Comparison of ENCODE assay signal across 13 cellular contexts in the genomic region with DNA sequence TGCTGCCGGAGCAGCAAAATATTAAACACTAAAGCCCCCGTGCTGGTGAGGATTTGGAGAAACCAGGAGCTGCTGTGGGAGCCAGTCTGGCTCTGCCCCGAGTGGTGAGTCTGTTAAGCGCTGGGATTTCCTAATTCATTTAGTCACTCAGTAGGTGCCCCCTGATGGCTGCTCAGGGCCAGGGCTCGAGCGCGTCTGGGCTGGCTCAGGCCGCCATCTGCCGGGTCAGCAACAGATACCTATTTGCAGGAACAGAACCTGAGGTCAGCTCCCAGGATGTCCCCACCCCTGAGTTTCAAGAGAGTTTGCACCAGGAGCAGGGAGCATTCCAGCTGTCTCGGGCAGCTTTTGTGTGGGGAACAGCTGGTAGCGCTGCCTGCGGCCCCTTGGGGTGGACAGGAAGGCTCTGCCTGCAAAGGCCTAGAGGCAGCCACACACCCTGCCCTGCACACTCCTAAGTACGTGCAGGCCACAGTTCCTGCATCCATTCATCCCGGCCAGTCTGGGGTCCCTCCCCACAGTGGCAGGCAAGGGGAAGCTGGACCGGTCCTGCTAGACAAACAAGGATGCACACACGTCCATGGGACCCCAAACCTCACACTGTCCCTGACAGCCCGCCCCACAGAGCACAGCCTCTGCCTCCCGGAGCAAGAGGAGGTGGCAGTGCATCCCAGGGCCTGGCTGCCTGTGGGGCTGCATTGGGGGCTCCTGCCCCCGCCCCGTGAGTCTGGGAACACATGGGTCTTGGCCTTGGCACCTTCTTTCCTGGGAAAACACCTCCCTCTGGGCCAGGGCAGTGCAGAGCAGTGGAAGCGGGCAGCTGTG.
DNase-seq lines count a peak whose midpoint lies in the region; ATAC-seq, FAIRE-seq and TF ChIP-seq lines count a peak whose summit lies in the region.
"Had no signal": no experiment of that assay in that cellular context is flagged by ENCODE, and none has a peak within 500 bp of the region (broad histone marks: within the 10 kb centered on the region; RNA-seq: fewer than 3 reads in every experiment).

No MANE protein-coding gene starts in this region.

- peak overlapping the region; percentile 73 for H4K8ac ChIP-seq in H1 (ENCODE audit: extremely low read depth, insufficient read depth, low read length)

- H3K27ac ChIP-seq in H1 (ENCODE audit: low read depth, low read length), result no peak overlapping the region
- H3K27ac ChIP-seq: gastrocnemius medialis, SJSA1 had no signal

- H3K9me3 ChIP-seq in Caco-2 (no peaks in the 10 kb centered on the region), H1 (ENCODE audit: insufficient read depth in 2 of 2, low read depth in 1 of 2, low read length in 1 of 2) (no peaks in the 10 kb centered on the region)
- H3K9me3 ChIP-seq: gastrocnemius medialis had no signal

- no peaks in the 10 kb centered on the region for H3K79me1 ChIP-seq in H1 (ENCODE audit: low read depth, low read length)

- H2BK120ac ChIP-seq in H1 (replicated peaks; ENCODE audit: low read depth, low read length), result no peak overlapping the region

- H3K79me2 ChIP-seq in H1 (ENCODE audit: control insufficient read depth in 1 of 2, insufficient read depth in 2 of 2, low read length in 2 of 2), result no peaks in the 10 kb centered on the region

- H3K18ac ChIP-seq in H1 (ENCODE audit: extremely low read depth, low read length), result no peak overlapping the region; the same call in 1 of the 2 replicates

- POLR2A ChIA-PET in Caco-2 (lab: Charles Lee), result no interaction called here
- POLR2A ChIA-PET in H1 (lab: Charles Lee; ENCODE audit: partially characterized antibody), result interaction anchor here (1.5 kb wide), 1 partner anchor 16 kb away, joined by 3 read pairs; no protein-coding TSS in a partner anchor

- H3K23ac ChIP-seq in H1 (ENCODE audit: insufficient read length), result no peak overlapping the region

- no peaks in the 10 kb centered on the region for H4K20me1 ChIP-seq in H1 (replicated peaks in 1 of 2; ENCODE audit: control insufficient read depth in 1 of 2, insufficient read depth in 2 of 2, low read length in 2 of 2)

- H4K5ac ChIP-seq in H1 (ENCODE audit: insufficient read length, low read depth, low read length), result no peak overlapping the region

- intact Hi-C loops in Caco-2 (cut with micrococcal nuclease; ENCODE audit: unreplicated experiment), result no loop called here

- H3K36me3 ChIP-seq in Caco-2 (ENCODE audit: control insufficient read depth, insufficient read depth, low read length) (no peaks in the 10 kb centered on the region), H1 (ENCODE audit: control insufficient read depth in 2 of 4, insufficient read depth in 4 of 4, low read length in 3 of 4) (no peaks in the 10 kb centered on the region)
- H3K36me3 ChIP-seq: gastrocnemius medialis, SJSA1 had no signal

- H3K9ac ChIP-seq in H1 (replicated peaks in 1 of 4; ENCODE audit: extremely low read depth in 1 of 4, low read depth in 3 of 4, low read length in 3 of 4), result no peak overlapping the region

- H2AK5ac ChIP-seq in H1 (ENCODE audit: low read depth, low read length), result no peak overlapping the region

- peak; percentile 6 to 12 for TF ChIP-seq CTCF in Caco-2 (IDR thresholded peaks at IDR 0.05; ENCODE audit: insufficient read depth in 1 of 2, low read depth in 1 of 2, low read length in 1 of 2, severe bottlenecking in 1 of 2, unreplicated experiment in 1 of 2)
- TF ChIP-seq CTCF in NB4 (IDR thresholded peaks at IDR 0.05; ENCODE audit: low read depth, low read length), result peak; percentile 19
- TF ChIP-seq CTCF in H1 (IDR thresholded peaks at IDR 0.05; ENCODE audit: control extremely low read depth in 1 of 3, insufficient read depth in 1 of 3, low read depth in 1 of 3, low read length in 3 of 3), result peak in 2 of 3 experiments; percentile 93 to 100; a peak in 3 of 4 replicates
- peak; percentile 52 for TF ChIP-seq CTCF in neural crest cell (conservative IDR thresholded peaks at IDR 0.05)

- no peak overlapping the region for H3K4me3 Mint-ChIP-seq in Caco-2 (ENCODE audit: unreplicated experiment)
- no peak overlapping the region for H3K4me3 Mint-ChIP-seq in neural crest cell
- no peak overlapping the region for H3K4me3 Mint-ChIP-seq in stimulated activated naive B cell treated with anti-CD40 and anti-IgM and Interleukin-4, amounts not matched to agents 10 μg/mL and 1 μg/mL and 100 μg/mL, for 72 hours
- H3K4me3 Mint-ChIP-seq: activated naive CD8-positive, alpha-beta T cell had no signal

- H3K9me3 Mint-ChIP-seq in Caco-2 (ENCODE audit: unreplicated experiment) (no peaks in the 10 kb centered on the region), neural crest cell (no peaks in the 10 kb centered on the region)
- H3K9me3 Mint-ChIP-seq in stimulated activated naive B cell treated with anti-CD40 and anti-IgM and Interleukin-4, amounts not matched to agents 10 μg/mL and 1 μg/mL and 100 μg/mL, for 72 hours, result no peaks in the 10 kb centered on the region

- H3K27ac Mint-ChIP-seq in Caco-2 (ENCODE audit: unreplicated experiment) (no peak overlapping the region), neural crest cell (ENCODE audit: unreplicated experiment) (no peak overlapping the region)
- H3K27ac Mint-ChIP-seq in stimulated activated naive B cell treated with anti-CD40 and anti-IgM and Interleukin-4, amounts not matched to agents 10 μg/mL and 1 μg/mL and 100 μg/mL, for 72 hours, result no peak overlapping the region
- H3K27ac Mint-ChIP-seq: activated naive CD8-positive, alpha-beta T cell had no signal

- FAIRE-seq in H1 (lab: Jason Lieb, UNC) (no peak), urothelium cell line (lab: Jason Lieb, UNC) (no peak)
- FAIRE-seq: H54 had no signal

- H3K36me3 Mint-ChIP-seq in Caco-2 (ENCODE audit: insufficient read depth, unreplicated experiment) (no peaks in the 10 kb centered on the region), neural crest cell (ENCODE audit: low read depth) (no peaks in the 10 kb centered on the region)
- no peaks in the 10 kb centered on the region for H3K36me3 Mint-ChIP-seq in stimulated activated naive B cell treated with anti-CD40 and anti-IgM and Interleukin-4, amounts not matched to agents 10 μg/mL and 1 μg/mL and 100 μg/mL, for 72 hours
- H3K36me3 Mint-ChIP-seq: activated naive CD8-positive, alpha-beta T cell had no signal

- H2BK12ac ChIP-seq in H1 (ENCODE audit: low read depth, low read length), result no peak overlapping the region

- H3K4me3 ChIP-seq in Caco-2 (ENCODE audit: low read depth, low read length) (no peak overlapping the region), NB4 (ENCODE audit: low read depth, low read length) (no peak overlapping the region), H1 (ENCODE audit: extremely low read depth in 1 of 4, insufficient read depth in 2 of 4, low read depth in 3 of 4, low read length in 4 of 4) (no peak overlapping the region)
- H3K4me3 ChIP-seq: gastrocnemius medialis, SJSA1 had no signal

- no peak overlapping the region; the same call in 1 of the 2 replicates for H2BK15ac ChIP-seq in H1 (ENCODE audit: low read length)

- TF ChIP-seq RAD21 in H1 (IDR thresholded peaks at IDR 0.05 in 1 of 2, conservative IDR thresholded peaks at IDR 0.05 in 1 of 2; ENCODE audit: low read depth in 2 of 2, low read length in 2 of 2), result peak; percentile 91 to 97

- H3K4me1 Mint-ChIP-seq in Caco-2 (ENCODE audit: low read depth, unreplicated experiment) (no peaks in the 10 kb centered on the region), neural crest cell (peaks cover 8% of the 10 kb centered on the region)
- no peaks in the 10 kb centered on the region for H3K4me1 Mint-ChIP-seq in stimulated activated naive B cell treated with anti-CD40 and anti-IgM and Interleukin-4, amounts not matched to agents 10 μg/mL and 1 μg/mL and 100 μg/mL, for 72 hours

- H3K14ac ChIP-seq in H1 (ENCODE audit: insufficient read length), result no peak overlapping the region

- WGBS in H1 (ENCODE audit: extremely low coverage in 1 of 2, insufficient coverage in 1 of 2, insufficient read length in 1 of 2, insufficient replicate concordance in 2 of 2, low coverage in 1 of 2, low lambda C conversion rate in 2 of 2, missing lambda C conversion rate in 1 of 2), 2 experiments, result 52% methylated on average over 21 of the region's 21 CpGs; no CpG with 5 or more reads in 1 of the 2 experiments

- H3K56ac ChIP-seq in H1 (replicated peaks; ENCODE audit: insufficient read length, low read depth, low read length), result no peak overlapping the region

- peak overlapping the region; percentile 0 for H4K91ac ChIP-seq in H1 (replicated peaks; ENCODE audit: insufficient read length, low read length)

- no peak overlapping the region for H2AFZ ChIP-seq in H1 (ENCODE audit: low read length)

- H3K4ac ChIP-seq in H1 (replicated peaks; ENCODE audit: insufficient read length, low read depth, low read length), result no peak overlapping the region

- no peak overlapping the region for H2BK5ac ChIP-seq in H1 (ENCODE audit: low read depth, low read length)

- ATAC-seq in GM18870 (IDR thresholded peaks at IDR 0.05; ENCODE audit: unreplicated experiment) (no peak), GM18868 (IDR thresholded peaks at IDR 0.05; ENCODE audit: unreplicated experiment) (no peak)
- no peak for ATAC-seq in stimulated activated naive B cell treated with anti-CD40 and anti-IgM and Interleukin-4, amounts not matched to agents 10 μg/mL and 1 μg/mL and 100 μg/mL, for 72 hours (replicated peaks)
- ATAC-seq: gastrocnemius medialis had no signal

- H3K4me2 ChIP-seq in H1 (ENCODE audit: insufficient read depth in 1 of 2, low read depth in 2 of 2, low read length in 2 of 2), result no peak overlapping the region; a peak in 1 of 4 replicates

- no TSS peak for BruUV-seq in Caco-2 (replicated peaks; lab: Mats Ljungman, UMichigan)

- 0 out of 2 replicates have a peak, but pooled peaks cover 3% of the 10 kb centered on the region for H3K4me1 ChIP-seq in Caco-2
- peaks cover 0 to 17% (median 10%) of the 10 kb centered on the region in 4 experiments; a peak in 6 of 7 replicates for H3K4me1 ChIP-seq in H1 (replicated peaks in 1 of 4; ENCODE audit: control insufficient read depth in 3 of 4, insufficient read depth in 4 of 4, low read length in 3 of 4)

- no peaks in the 10 kb centered on the region for H3K27me3 Mint-ChIP-seq in Caco-2 (ENCODE audit: insufficient read depth, unreplicated experiment)
- no peaks in the 10 kb centered on the region for H3K27me3 Mint-ChIP-seq in neural crest cell (ENCODE audit: low read depth)
- peaks cover 6 to 10% of the 10 kb centered on the region in 2 donors for H3K27me3 Mint-ChIP-seq in stimulated activated naive B cell treated with anti-CD40 and anti-IgM and Interleukin-4, amounts not matched to agents 10 μg/mL and 1 μg/mL and 100 μg/mL, for 72 hours
- H3K27me3 Mint-ChIP-seq: activated naive CD8-positive, alpha-beta T cell had no signal

- TF ChIP-seq POLR2A in NB4 (IDR thresholded peaks at IDR 0.05; ENCODE audit: extremely low read depth, insufficient read length) (no peak), H1 (IDR thresholded peaks at IDR 0.05; ENCODE audit: control extremely low read depth in 1 of 2, low read depth in 2 of 2, low read length in 2 of 2) (no peak)

- H2BK20ac ChIP-seq in H1 (ENCODE audit: low read length), result no peak overlapping the region

- DNase-seq in Caco-2, result peak; percentile 43 to 53
- DNase-seq in NB4 (ENCODE audit: low read depth), result peak; percentile 56
- DNase-seq in H1 (ENCODE audit: low read depth in 1 of 2, low spot score in 2 of 2), result peak; percentile 72 to 81
- DNase-seq in neural crest cell (ENCODE audit: low read depth, low spot score), result peak; percentile 37
- DNase-seq in urothelium cell line (ENCODE audit: low spot score), result no peak
- no peak for DNase-seq in stimulated activated naive B cell treated with anti-CD40 and anti-IgM and Interleukin-4, amounts not matched to agents 10 μg/mL and 1 μg/mL and 100 μg/mL, for 72 hours
- DNase-seq: gastrocnemius medialis, KBM-7 had no signal

- H3K27me3 ChIP-seq in Caco-2 (replicated peaks; ENCODE audit: control insufficient read depth, insufficient read depth, low read length) (no peaks in the 10 kb centered on the region), H1 (replicated peaks in 1 of 4; ENCODE audit: control insufficient read depth in 3 of 4, extremely low read depth in 1 of 4, insufficient read depth in 3 of 4, low read length in 3 of 4) (no peaks in the 10 kb centered on the region)
- H3K27me3 ChIP-seq: gastrocnemius medialis, SJSA1 had no signal

- CTCF ChIA-PET in Caco-2 (lab: Charles Lee) (interaction anchor here (0.6 to 0.7 kb wide), 2 partner anchors 559 to 769 kb away, joined by 3 read pairs; partner anchors contain the start of gene SQSTM1), H1 (lab: Charles Lee; ENCODE audit: partially characterized antibody) (interaction anchor here (0.7 to 8.3 kb wide), 36 partner anchors 10 to 451 kb away, joined by 3 to 94 read pairs (median 4); no protein-coding TSS in a partner anchor)

- H3K23me2 ChIP-seq in H1 (ENCODE audit: low read depth, low read length), result no peaks in the 10 kb centered on the region

- TF ChIP-seq EP300 in H1 (IDR thresholded peaks at IDR 0.05; ENCODE audit: borderline replicate concordance in 1 of 2, low read depth in 2 of 2, low read length in 2 of 2), result no peak

Comparison
In these comparisons a context has a peak if more than half of its experiments do, and no peak if none do; other contexts are left out.
1. DNase-seq: peak in Caco-2 (2 of 2), NB4 (single experiment), H1 (2 of 2) and neural crest cell (single experiment); none in urothelium cell line (single experiment) and stimulated activated naive B cell treated with anti-CD40 and anti-IgM and Interleukin-4, amounts not matched to agents 10 μg/mL and 1 μg/mL and 100 μg/mL, for 72 hours (single experiment).
2. CTCF ChIP-seq: peak in every context shown above with its lines; median percentile 96 in H1; 52 in neural crest cell; 19 in NB4; 9 in Caco-2.